In genomic region chr4:127479031-127479622, GRCh38 we compare ENCODE assay signal across 7 cellular contexts.
DNase-seq lines count a peak whose midpoint lies in the region; ATAC-seq, FAIRE-seq and TF ChIP-seq lines count a peak whose summit lies in the region.

No MANE protein-coding gene starts in this region.

- no peak overlapping the region for H3K27ac ChIP-seq in WERI-Rb-1
- no peak overlapping the region for H3K27ac ChIP-seq in HepG2 (ENCODE audit: extremely low read length, insufficient read depth, low read length)

- H3K9ac ChIP-seq in HepG2 (ENCODE audit: insufficient read depth, low read depth, low read length) = no peak overlapping the region

- POLR2A ChIA-PET in HepG2 (lab: Yijun Ruan, JAX) = no interaction called here

- H3K79me2 ChIP-seq in HepG2 (ENCODE audit: insufficient read depth, low read length) = no peaks in the 10 kb centered on the region

- in situ Hi-C loops in HepG2 (cut with HindIII; ENCODE audit: extremely low pct_ligation_motif_present, low pct_unique_long_range_greater_than_20kb) = no loop called here

- peak; percentile 36 for TF ChIP-seq CTCF in GM12864 (IDR thresholded peaks at IDR 0.05; ENCODE audit: low read depth, low read length, missing control alignments)
- peak; percentile 59 for TF ChIP-seq CTCF in LNCAP (IDR thresholded peaks at IDR 0.05)
- TF ChIP-seq CTCF in WERI-Rb-1 (IDR thresholded peaks at IDR 0.05; ENCODE audit: low read depth, low read length) = peak; percentile 40; the same call in 1 of the 2 replicates
- TF ChIP-seq CTCF in HepG2 (CRISPR knock-in tag; IDR thresholded peaks at IDR 0.05) = peak; percentile 51

- intact Hi-C loops in HepG2 (cut with micrococcal nuclease; ENCODE audit: unreplicated experiment) = no loop called here

- H3K4me1 ChIP-seq in HepG2 (ENCODE audit: insufficient read depth, low read length) = no peaks in the 10 kb centered on the region

- no peak for TF ChIP-seq RAD21 in HepG2 (CRISPR knock-in tag; IDR thresholded peaks at IDR 0.05)

- no peak for ATAC-seq in HepG2
- no peak for ATAC-seq in GM21360 (IDR thresholded peaks at IDR 0.05; ENCODE audit: unreplicated experiment)
- ATAC-seq in GM21528 (IDR thresholded peaks at IDR 0.05; ENCODE audit: low FRiP score, unreplicated experiment) = no peak

- no peak for TF ChIP-seq POLR2A in HepG2 (IDR thresholded peaks at IDR 0.05; ENCODE audit: insufficient read depth in 1 of 2, low read depth in 2 of 2, low read length in 2 of 2)

- H3K27me3 ChIP-seq in WERI-Rb-1 (ENCODE audit: insufficient read depth, low read depth, severe bottlenecking) (no peaks in the 10 kb centered on the region), HepG2 (ENCODE audit: control insufficient read depth in 1 of 2, insufficient read depth in 2 of 2, low read length in 2 of 2) (no peaks in the 10 kb centered on the region)

- CTCF ChIA-PET in HepG2 (lab: Yijun Ruan, JAX; ENCODE audit: low intra/inter-chr PET ratio, low total read pairs) = no interaction called here

- H2AFZ ChIP-seq in HepG2 (ENCODE audit: low read length) = no peak overlapping the region

- H3K36me3 ChIP-seq in WERI-Rb-1 = no peaks in the 10 kb centered on the region
- no peaks in the 10 kb centered on the region for H3K36me3 ChIP-seq in HepG2 (replicated peaks in 1 of 2; ENCODE audit: control insufficient read depth in 1 of 2, insufficient read depth in 2 of 2, low read length in 2 of 2)

- H3K9me3 ChIP-seq in WERI-Rb-1 (ENCODE audit: severe bottlenecking) (no peaks in the 10 kb centered on the region), HepG2 (ENCODE audit: low read length) (no peaks in the 10 kb centered on the region)

- BruUV-seq in HepG2 (replicated peaks; lab: Mats Ljungman, UMichigan) = no TSS peak

- H3K4me3 ChIP-seq in GM12864 (ENCODE audit: low read depth, low read length) = no peak overlapping the region
- H3K4me3 ChIP-seq in WERI-Rb-1 (ENCODE audit: low read depth, low read length) = no peak overlapping the region
- no peak overlapping the region for H3K4me3 ChIP-seq in HepG2 (replicated peaks in 1 of 3; ENCODE audit: insufficient read depth in 1 of 3, low read depth in 2 of 3, low read length in 3 of 3)

- no peak for FAIRE-seq in HepG2 (lab: Jason Lieb, UNC)

- H4K20me1 ChIP-seq in HepG2 (ENCODE audit: insufficient read depth, low read length) = no peaks in the 10 kb centered on the region

- DNase-seq in GM12864 (ENCODE audit: low read depth) (no peak), WERI-Rb-1 (no peak), HepG2 (ENCODE audit: low spot score) (peak; percentile 5), foreskin melanocyte (no peak)

- no peak overlapping the region for H3K4me2 ChIP-seq in HepG2 (ENCODE audit: low read depth, low read length)

- TF ChIP-seq EP300 in HepG2 (IDR thresholded peaks at IDR 0.05; ENCODE audit: low read depth in 2 of 2, low read length in 2 of 2) (no peak), HepG2 (CRISPR knock-in tag; IDR thresholded peaks at IDR 0.05; ENCODE audit: borderline replicate concordance) (no peak)

TF ChIP-seq in HepG2, 621 proteins besides CTCF, POLR2A, EP300 and RAD21:
- TF ChIP-seq PLSCR1 (CRISPR knock-in tag; IDR thresholded peaks at IDR 0.05; ENCODE audit: borderline replicate concordance) = no peak
- TF ChIP-seq, protein P1, sequence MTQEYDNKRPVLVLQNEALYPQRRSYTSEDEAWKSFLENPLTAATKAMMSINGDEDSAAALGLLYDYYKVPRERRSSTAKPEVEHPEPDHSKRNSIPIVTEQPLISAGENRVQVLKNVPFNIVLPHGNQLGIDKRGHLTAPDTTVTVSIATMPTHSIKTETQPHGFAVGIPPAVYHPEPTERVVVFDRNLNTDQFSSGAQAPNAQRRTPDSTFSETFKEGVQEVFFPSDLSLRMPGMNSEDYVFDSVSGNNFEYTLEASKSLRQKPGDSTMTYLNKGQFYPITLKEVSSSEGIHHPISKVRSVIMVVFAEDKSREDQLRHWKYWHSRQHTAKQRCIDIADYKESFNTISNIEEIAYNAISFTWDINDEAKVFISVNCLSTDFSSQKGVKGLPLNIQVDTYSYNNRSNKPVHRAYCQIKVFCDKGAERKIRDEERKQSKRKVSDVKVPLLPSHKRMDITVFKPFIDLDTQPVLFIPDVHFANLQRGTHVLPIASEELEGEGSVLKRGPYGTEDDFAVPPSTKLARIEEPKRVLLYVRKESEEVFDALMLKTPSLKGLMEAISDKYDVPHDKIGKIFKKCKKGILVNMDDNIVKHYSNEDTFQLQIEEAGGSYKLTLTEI (CRISPR knock-in tag; conservative IDR thresholded peaks at IDR 0.05) = no peak
- no peak for TF ChIP-seq ELF3 (CRISPR knock-in tag; IDR thresholded peaks at IDR 0.05)
- TF ChIP-seq STAG1 (CRISPR knock-in tag; IDR thresholded peaks at IDR 0.05) = peak; percentile 41; the same call in 1 of the 2 replicates
- 0 out of 2 replicates have a peak, but pooled peaks have one; percentile 15 for TF ChIP-seq SIX1 (CRISPR knock-in tag; IDR thresholded peaks at IDR 0.05; ENCODE audit: borderline replicate concordance)
- TF ChIP-seq ZFP36 (IDR thresholded peaks at IDR 0.05; ENCODE audit: borderline replicate concordance, low read depth, low read length, partially characterized antibody) = no peak
- TF ChIP-seq, protein P2, sequence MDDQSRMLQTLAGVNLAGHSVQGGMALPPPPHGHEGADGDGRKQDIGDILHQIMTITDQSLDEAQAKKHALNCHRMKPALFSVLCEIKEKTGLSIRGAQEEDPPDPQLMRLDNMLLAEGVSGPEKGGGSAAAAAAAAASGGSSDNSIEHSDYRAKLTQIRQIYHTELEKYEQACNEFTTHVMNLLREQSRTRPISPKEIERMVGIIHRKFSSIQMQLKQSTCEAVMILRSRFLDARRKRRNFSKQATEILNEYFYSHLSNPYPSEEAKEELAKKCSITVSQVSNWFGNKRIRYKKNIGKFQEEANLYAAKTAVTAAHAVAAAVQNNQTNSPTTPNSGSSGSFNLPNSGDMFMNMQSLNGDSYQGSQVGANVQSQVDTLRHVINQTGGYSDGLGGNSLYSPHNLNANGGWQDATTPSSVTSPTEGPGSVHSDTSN (CRISPR knock-in tag; IDR thresholded peaks at IDR 0.05; ENCODE audit: borderline replicate concordance) = no peak
- no peak for TF ChIP-seq ZNF441 (CRISPR knock-in tag; IDR thresholded peaks at IDR 0.05; ENCODE audit: borderline replicate concordance)
- TF ChIP-seq, protein P3, sequence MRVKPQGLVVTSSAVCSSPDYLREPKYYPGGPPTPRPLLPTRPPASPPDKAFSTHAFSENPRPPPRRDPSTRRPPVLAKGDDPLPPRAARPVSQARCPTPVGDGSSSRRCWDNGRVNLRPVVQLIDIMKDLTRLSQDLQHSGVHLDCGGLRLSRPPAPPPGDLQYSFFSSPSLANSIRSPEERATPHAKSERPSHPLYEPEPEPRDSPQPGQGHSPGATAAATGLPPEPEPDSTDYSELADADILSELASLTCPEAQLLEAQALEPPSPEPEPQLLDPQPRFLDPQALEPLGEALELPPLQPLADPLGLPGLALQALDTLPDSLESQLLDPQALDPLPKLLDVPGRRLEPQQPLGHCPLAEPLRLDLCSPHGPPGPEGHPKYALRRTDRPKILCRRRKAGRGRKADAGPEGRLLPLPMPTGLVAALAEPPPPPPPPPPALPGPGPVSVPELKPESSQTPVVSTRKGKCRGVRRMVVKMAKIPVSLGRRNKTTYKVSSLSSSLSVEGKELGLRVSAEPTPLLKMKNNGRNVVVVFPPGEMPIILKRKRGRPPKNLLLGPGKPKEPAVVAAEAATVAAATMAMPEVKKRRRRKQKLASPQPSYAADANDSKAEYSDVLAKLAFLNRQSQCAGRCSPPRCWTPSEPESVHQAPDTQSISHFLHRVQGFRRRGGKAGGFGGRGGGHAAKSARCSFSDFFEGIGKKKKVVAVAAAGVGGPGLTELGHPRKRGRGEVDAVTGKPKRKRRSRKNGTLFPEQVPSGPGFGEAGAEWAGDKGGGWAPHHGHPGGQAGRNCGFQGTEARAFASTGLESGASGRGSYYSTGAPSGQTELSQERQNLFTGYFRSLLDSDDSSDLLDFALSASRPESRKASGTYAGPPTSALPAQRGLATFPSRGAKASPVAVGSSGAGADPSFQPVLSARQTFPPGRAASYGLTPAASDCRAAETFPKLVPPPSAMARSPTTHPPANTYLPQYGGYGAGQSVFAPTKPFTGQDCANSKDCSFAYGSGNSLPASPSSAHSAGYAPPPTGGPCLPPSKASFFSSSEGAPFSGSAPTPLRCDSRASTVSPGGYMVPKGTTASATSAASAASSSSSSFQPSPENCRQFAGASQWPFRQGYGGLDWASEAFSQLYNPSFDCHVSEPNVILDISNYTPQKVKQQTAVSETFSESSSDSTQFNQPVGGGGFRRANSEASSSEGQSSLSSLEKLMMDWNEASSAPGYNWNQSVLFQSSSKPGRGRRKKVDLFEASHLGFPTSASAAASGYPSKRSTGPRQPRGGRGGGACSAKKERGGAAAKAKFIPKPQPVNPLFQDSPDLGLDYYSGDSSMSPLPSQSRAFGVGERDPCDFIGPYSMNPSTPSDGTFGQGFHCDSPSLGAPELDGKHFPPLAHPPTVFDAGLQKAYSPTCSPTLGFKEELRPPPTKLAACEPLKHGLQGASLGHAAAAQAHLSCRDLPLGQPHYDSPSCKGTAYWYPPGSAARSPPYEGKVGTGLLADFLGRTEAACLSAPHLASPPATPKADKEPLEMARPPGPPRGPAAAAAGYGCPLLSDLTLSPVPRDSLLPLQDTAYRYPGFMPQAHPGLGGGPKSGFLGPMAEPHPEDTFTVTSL (CRISPR knock-in tag; IDR thresholded peaks at IDR 0.05; ENCODE audit: borderline replicate concordance) = no peak
TF ChIP-seq in HepG2: peak in this region for 2.
